ENCODE assay signal across 1 cellular context in the genomic region with DNA sequence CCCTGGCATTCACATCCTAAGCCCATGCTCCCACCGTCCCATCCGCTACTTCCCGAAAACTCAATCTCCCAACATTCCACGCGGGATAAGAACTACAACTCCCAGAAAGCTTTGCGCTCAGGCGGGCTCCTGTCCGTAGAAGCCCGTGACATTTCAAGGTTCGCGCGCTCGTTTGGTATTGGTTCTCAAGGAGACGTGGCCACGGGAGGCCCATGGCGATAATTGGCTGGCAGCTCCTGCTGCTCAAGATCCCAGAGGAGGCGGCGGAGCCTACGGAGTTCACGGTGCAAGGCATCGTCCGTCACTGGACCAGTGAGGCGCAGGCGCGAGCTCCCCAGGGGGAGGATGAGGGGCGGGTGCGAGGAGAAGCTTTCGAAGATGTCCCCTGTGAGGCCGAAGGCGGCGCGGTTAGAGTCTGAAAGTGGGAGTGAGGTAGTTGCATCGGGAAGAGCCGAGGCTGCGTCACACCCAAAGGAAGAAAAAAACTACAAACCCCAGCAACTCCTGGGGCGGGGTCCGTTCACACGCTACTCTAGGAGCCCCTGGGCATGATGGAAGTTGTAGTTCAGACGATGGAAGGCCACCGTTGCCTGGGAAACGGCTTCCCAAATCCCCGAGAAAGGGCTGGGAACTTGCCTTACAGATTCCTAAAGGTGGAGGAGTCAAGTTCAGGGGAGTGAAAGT.
TF ChIP-seq lines count a peak whose summit lies in the region.

No MANE protein-coding gene starts in this region.

TF ChIP-seq in HepG2, 621 proteins besides CTCF, POLR2A, EP300 and RAD21 (continued from another document and continues in another):
- TF ChIP-seq, protein P1, sequence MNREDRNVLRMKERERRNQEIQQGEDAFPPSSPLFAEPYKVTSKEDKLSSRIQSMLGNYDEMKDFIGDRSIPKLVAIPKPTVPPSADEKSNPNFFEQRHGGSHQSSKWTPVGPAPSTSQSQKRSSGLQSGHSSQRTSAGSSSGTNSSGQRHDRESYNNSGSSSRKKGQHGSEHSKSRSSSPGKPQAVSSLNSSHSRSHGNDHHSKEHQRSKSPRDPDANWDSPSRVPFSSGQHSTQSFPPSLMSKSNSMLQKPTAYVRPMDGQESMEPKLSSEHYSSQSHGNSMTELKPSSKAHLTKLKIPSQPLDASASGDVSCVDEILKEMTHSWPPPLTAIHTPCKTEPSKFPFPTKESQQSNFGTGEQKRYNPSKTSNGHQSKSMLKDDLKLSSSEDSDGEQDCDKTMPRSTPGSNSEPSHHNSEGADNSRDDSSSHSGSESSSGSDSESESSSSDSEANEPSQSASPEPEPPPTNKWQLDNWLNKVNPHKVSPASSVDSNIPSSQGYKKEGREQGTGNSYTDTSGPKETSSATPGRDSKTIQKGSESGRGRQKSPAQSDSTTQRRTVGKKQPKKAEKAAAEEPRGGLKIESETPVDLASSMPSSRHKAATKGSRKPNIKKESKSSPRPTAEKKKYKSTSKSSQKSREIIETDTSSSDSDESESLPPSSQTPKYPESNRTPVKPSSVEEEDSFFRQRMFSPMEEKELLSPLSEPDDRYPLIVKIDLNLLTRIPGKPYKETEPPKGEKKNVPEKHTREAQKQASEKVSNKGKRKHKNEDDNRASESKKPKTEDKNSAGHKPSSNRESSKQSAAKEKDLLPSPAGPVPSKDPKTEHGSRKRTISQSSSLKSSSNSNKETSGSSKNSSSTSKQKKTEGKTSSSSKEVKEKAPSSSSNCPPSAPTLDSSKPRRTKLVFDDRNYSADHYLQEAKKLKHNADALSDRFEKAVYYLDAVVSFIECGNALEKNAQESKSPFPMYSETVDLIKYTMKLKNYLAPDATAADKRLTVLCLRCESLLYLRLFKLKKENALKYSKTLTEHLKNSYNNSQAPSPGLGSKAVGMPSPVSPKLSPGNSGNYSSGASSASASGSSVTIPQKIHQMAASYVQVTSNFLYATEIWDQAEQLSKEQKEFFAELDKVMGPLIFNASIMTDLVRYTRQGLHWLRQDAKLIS (CRISPR knock-in tag; IDR thresholded peaks at IDR 0.05): no peak
- TF ChIP-seq, protein P2, sequence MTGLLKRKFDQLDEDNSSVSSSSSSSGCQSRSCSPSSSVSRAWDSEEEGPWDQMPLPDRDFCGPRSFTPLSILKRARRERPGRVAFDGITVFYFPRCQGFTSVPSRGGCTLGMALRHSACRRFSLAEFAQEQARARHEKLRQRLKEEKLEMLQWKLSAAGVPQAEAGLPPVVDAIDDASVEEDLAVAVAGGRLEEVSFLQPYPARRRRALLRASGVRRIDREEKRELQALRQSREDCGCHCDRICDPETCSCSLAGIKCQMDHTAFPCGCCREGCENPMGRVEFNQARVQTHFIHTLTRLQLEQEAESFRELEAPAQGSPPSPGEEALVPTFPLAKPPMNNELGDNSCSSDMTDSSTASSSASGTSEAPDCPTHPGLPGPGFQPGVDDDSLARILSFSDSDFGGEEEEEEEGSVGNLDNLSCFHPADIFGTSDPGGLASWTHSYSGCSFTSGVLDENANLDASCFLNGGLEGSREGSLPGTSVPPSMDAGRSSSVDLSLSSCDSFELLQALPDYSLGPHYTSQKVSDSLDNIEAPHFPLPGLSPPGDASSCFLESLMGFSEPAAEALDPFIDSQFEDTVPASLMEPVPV (CRISPR knock-in tag; IDR thresholded peaks at IDR 0.05): peak; percentile 65; the same call in 1 of the 2 replicates
- TF ChIP-seq HDAC6 (IDR thresholded peaks at IDR 0.05; ENCODE audit: low read depth, low read length) (no peak), KLF11 (CRISPR knock-in tag; IDR thresholded peaks at IDR 0.05) (peak; percentile 51; the same call in 1 of the 2 replicates), MZF1 (CRISPR knock-in tag; IDR thresholded peaks at IDR 0.05; ENCODE audit: borderline replicate concordance) (no peak), KDM3A (CRISPR knock-in tag; IDR thresholded peaks at IDR 0.05; ENCODE audit: low read depth) (no peak), MTA3 (CRISPR knock-in tag; IDR thresholded peaks at IDR 0.05) (no peak), SP2 (CRISPR knock-in tag; IDR thresholded peaks at IDR 0.05) (peak; percentile 90), ZNF451 (CRISPR knock-in tag; IDR thresholded peaks at IDR 0.05) (no peak), KAT8 (CRISPR knock-in tag; IDR thresholded peaks at IDR 0.05) (peak; percentile 41; the same call in 1 of the 2 replicates), ZNF577 (CRISPR knock-in tag; IDR thresholded peaks at IDR 0.05; ENCODE audit: borderline replicate concordance, low read depth) (no peak), ZMAT3 (CRISPR knock-in tag; conservative IDR thresholded peaks at IDR 0.05) (no peak), PRMT3 (CRISPR knock-in tag; IDR thresholded peaks at IDR 0.05; ENCODE audit: borderline replicate concordance, low read depth) (no peak), JUN (CRISPR knock-in tag; IDR thresholded peaks at IDR 0.05) (0 out of 2 replicates have a peak, but pooled peaks have one; percentile 21), ZNF792 (CRISPR knock-in tag; IDR thresholded peaks at IDR 0.05) (peak; percentile 22; the same call in 1 of the 2 replicates), SP5 (CRISPR knock-in tag; IDR thresholded peaks at IDR 0.05; ENCODE audit: borderline replicate concordance, low read depth) (no peak), CHCHD3 (CRISPR knock-in tag; IDR thresholded peaks at IDR 0.05) (no peak), ZNF326 (CRISPR knock-in tag; IDR thresholded peaks at IDR 0.05; ENCODE audit: borderline replicate concordance) (no peak), XRCC5 (optimal IDR thresholded peaks at IDR 0.05; ENCODE audit: low read length) (no peak), TARDBP (CRISPR knock-in tag; IDR thresholded peaks at IDR 0.05) (peak; percentile 24; the same call in 1 of the 2 replicates), ZNF563 (CRISPR knock-in tag; IDR thresholded peaks at IDR 0.05) (no peak), KDM4B (CRISPR knock-in tag; IDR thresholded peaks at IDR 0.05) (no peak), ZNF501 (CRISPR knock-in tag; IDR thresholded peaks at IDR 0.05) (peak; percentile 68), SAFB2 (CRISPR knock-in tag; IDR thresholded peaks at IDR 0.05; ENCODE audit: borderline replicate concordance, low read depth) (no peak), TBX3 (IDR thresholded peaks at IDR 0.05; ENCODE audit: borderline replicate concordance) (no peak), AKAP8 (CRISPR knock-in tag; IDR thresholded peaks at IDR 0.05) (no peak), NFRKB (IDR thresholded peaks at IDR 0.05) (no peak), ZBTB20 (CRISPR knock-in tag; IDR thresholded peaks at IDR 0.05; ENCODE audit: borderline replicate concordance, low read depth) (no peak), CHD4 (IDR thresholded peaks at IDR 0.05; ENCODE audit: borderline replicate concordance, low read length) (no peak; the same call in 1 of the 2 replicates), FIP1L1 (IDR thresholded peaks at IDR 0.05; ENCODE audit: borderline replicate concordance, insufficient read depth, low read depth, low read length) (no peak), FOXJ3 (CRISPR knock-in tag; IDR thresholded peaks at IDR 0.05; ENCODE audit: borderline replicate concordance) (no peak), ZIK1 (CRISPR knock-in tag; IDR thresholded peaks at IDR 0.05; ENCODE audit: borderline replicate concordance, low read depth) (0 out of 2 replicates have a peak, but pooled peaks have one; percentile 41), MEF2D (CRISPR knock-in tag; IDR thresholded peaks at IDR 0.05) (no peak), ZNF441 (CRISPR knock-in tag; IDR thresholded peaks at IDR 0.05; ENCODE audit: borderline replicate concordance) (no peak), TBL1XR1 (IDR thresholded peaks at IDR 0.05; ENCODE audit: borderline replicate concordance, low read length, partially characterized antibody) (peak; percentile 54), SRSF1 (optimal IDR thresholded peaks at IDR 0.05; ENCODE audit: low read depth, low read length) (no peak), NONO (IDR thresholded peaks at IDR 0.05) (no peak), NONO (CRISPR knock-in tag; conservative IDR thresholded peaks at IDR 0.05) (no peak), CBX2 (IDR thresholded peaks at IDR 0.05; ENCODE audit: low read depth, low read length) (no peak), CBX2 (CRISPR knock-in tag; IDR thresholded peaks at IDR 0.05; ENCODE audit: low read depth) (no peak), ELF3 (CRISPR knock-in tag; IDR thresholded peaks at IDR 0.05) (0 out of 2 replicates have a peak, but pooled peaks have one; percentile 16), ZNF570 (CRISPR knock-in tag; IDR thresholded peaks at IDR 0.05; ENCODE audit: borderline replicate concordance) (no peak), ZNF253 (CRISPR knock-in tag; IDR thresholded peaks at IDR 0.05; ENCODE audit: borderline replicate concordance) (no peak)
- TF ChIP-seq, protein P3, sequence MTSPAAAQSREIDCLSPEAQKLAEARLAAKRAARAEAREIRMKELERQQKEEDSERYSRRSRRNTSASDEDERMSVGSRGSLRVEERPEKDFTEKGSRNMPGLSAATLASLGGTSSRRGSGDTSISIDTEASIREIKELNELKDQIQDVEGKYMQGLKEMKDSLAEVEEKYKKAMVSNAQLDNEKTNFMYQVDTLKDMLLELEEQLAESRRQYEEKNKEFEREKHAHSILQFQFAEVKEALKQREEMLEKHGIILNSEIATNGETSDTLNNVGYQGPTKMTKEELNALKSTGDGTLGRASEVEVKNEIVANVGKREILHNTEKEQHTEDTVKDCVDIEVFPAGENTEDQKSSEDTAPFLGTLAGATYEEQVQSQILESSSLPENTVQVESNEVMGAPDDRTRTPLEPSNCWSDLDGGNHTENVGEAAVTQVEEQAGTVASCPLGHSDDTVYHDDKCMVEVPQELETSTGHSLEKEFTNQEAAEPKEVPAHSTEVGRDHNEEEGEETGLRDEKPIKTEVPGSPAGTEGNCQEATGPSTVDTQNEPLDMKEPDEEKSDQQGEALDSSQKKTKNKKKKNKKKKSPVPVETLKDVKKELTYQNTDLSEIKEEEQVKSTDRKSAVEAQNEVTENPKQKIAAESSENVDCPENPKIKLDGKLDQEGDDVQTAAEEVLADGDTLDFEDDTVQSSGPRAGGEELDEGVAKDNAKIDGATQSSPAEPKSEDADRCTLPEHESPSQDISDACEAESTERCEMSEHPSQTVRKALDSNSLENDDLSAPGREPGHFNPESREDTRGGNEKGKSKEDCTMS (CRISPR knock-in tag; conservative IDR thresholded peaks at IDR 0.05): no peak
- TF ChIP-seq, protein P4, sequence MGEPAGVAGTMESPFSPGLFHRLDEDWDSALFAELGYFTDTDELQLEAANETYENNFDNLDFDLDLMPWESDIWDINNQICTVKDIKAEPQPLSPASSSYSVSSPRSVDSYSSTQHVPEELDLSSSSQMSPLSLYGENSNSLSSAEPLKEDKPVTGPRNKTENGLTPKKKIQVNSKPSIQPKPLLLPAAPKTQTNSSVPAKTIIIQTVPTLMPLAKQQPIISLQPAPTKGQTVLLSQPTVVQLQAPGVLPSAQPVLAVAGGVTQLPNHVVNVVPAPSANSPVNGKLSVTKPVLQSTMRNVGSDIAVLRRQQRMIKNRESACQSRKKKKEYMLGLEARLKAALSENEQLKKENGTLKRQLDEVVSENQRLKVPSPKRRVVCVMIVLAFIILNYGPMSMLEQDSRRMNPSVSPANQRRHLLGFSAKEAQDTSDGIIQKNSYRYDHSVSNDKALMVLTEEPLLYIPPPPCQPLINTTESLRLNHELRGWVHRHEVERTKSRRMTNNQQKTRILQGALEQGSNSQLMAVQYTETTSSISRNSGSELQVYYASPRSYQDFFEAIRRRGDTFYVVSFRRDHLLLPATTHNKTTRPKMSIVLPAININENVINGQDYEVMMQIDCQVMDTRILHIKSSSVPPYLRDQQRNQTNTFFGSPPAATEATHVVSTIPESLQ (CRISPR knock-in tag; conservative IDR thresholded peaks at IDR 0.05): no peak
- TF ChIP-seq, protein P5, sequence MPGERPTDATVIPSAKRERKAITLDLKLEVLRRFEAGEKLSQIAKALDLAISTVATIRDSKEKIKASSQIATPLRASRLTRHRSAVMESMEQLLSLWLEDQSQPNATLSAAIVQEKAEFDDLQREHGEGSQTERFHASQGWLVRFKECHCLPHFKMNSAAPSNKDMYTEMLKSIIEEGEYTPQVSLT (CRISPR knock-in tag; IDR thresholded peaks at IDR 0.05; ENCODE audit: borderline replicate concordance, low read depth): no peak
- TF ChIP-seq, protein P6, sequence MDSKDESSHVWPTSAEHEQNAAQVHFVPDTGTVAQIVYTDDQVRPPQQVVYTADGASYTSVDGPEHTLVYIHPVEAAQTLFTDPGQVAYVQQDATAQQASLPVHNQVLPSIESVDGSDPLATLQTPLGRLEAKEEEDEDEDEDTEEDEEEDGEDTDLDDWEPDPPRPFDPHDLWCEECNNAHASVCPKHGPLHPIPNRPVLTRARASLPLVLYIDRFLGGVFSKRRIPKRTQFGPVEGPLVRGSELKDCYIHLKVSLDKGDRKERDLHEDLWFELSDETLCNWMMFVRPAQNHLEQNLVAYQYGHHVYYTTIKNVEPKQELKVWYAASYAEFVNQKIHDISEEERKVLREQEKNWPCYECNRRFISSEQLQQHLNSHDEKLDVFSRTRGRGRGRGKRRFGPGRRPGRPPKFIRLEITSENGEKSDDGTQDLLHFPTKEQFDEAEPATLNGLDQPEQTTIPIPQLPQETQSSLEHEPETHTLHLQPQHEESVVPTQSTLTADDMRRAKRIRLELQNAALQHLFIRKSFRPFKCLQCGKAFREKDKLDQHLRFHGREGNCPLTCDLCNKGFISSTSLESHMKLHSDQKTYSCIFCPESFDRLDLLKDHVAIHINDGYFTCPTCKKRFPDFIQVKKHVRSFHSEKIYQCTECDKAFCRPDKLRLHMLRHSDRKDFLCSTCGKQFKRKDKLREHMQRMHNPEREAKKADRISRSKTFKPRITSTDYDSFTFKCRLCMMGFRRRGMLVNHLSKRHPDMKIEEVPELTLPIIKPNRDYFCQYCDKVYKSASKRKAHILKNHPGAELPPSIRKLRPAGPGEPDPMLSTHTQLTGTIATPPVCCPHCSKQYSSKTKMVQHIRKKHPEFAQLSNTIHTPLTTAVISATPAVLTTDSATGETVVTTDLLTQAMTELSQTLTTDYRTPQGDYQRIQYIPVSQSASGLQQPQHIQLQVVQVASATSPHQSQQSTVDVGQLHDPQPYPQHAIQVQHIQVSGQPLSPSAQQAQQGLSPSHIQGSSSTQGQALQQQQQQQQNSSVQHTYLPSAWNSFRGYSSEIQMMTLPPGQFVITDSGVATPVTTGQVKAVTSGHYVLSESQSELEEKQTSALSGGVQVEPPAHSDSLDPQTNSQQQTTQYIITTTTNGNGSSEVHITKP (CRISPR knock-in tag; IDR thresholded peaks at IDR 0.05; ENCODE audit: low read depth): no peak
